In genomic region chr10:102112210-102112817, GRCh38 we compare ENCODE assay signal across 10 cellular contexts. TPM values are rescaled to one million over a fixed set of nuclear protein-coding genes. Genes with fewer than 3 reads are reported as not detected.
A peak's percentile ranks its signal among the peaks of the same experiment; 100 is the strongest.
DNase-seq lines count a peak whose midpoint lies in the region; TF ChIP-seq lines count a peak whose summit lies in the region.
"Had no signal": no experiment of that assay in that cellular context is flagged by ENCODE, and none has a peak within 500 bp of the region (broad histone marks: within the 10 kb centered on the region; RNA-seq: fewer than 3 reads in every experiment).

No MANE protein-coding gene starts in this region.

- H3K4me3 Mint-ChIP-seq in nephron progenitor cell: peak overlapping the region; percentile 91

- H3K4me1 Mint-ChIP-seq in nephron progenitor cell: peaks cover 57% of the 10 kb centered on the region

- H3K27ac Mint-ChIP-seq in nephron progenitor cell: no peak overlapping the region

- H3K79me2 ChIP-seq in Loucy (ENCODE audit: insufficient read depth, low read length): peaks cover 70% of the 10 kb centered on the region

- H4K20me1 ChIP-seq in Loucy (ENCODE audit: insufficient read depth, low read length, poor library complexity, severe bottlenecking): peaks cover 65% of the 10 kb centered on the region

- H3K4me3 ChIP-seq in GM06990 (replicated peaks; ENCODE audit: low read depth, low read length): peak overlapping the region; percentile 75; the same call in 1 of the 2 replicates
- H3K4me3 ChIP-seq in Loucy (ENCODE audit: low read length, poor library complexity, severe bottlenecking): peak overlapping the region; percentile 76
- no peak overlapping the region for H3K4me3 ChIP-seq in breast epithelium

- DNase-seq in GM06990 (ENCODE audit: extremely low read depth, insufficient read length) (no peak), breast epithelium (ENCODE audit: low spot score in 2 of 2) (no peak), nephron progenitor cell (no peak), NCI-H187 (lab: John Stamatoyannopoulos, UW) (no peak), HPDE6-E6E7 (ENCODE audit: extremely low spot score) (no peak), NCI-H748 (lab: John Stamatoyannopoulos, UW; ENCODE audit: unreplicated experiment) (no peak)
- no peak for DNase-seq in stimulated activated CD4-positive, alpha-beta T cell treated with anti-CD3 and anti-CD28 coated beads, Interleukin-2, amount 100 ng/mL, for 24 hours

- H3K4me1 ChIP-seq in Loucy (ENCODE audit: insufficient read depth, low read length, poor library complexity, severe bottlenecking) (peaks cover 43% of the 10 kb centered on the region), breast epithelium (peaks cover 20 to 32% of the 10 kb centered on the region in 2 donors)

- H3K36me3 Mint-ChIP-seq in nephron progenitor cell (ENCODE audit: low read depth): peaks cover 47% of the 10 kb centered on the region

- intact Hi-C loops in breast epithelium (cut with DNase I; ENCODE audit: low total_unique reads): no loop called here

- H3K27me3 Mint-ChIP-seq in nephron progenitor cell (ENCODE audit: low read depth, poor library complexity): no peaks in the 10 kb centered on the region

- no peaks in the 10 kb centered on the region for H3K9me3 Mint-ChIP-seq in nephron progenitor cell

- no peaks in the 10 kb centered on the region for H3K9me3 ChIP-seq in Loucy (ENCODE audit: insufficient read depth, low read depth, low read length)
- H3K9me3 ChIP-seq in breast epithelium: no peaks in the 10 kb centered on the region

- peak overlapping the region; percentile 66 to 98 for H3K27ac ChIP-seq in breast epithelium
- H3K27ac ChIP-seq: HL-60, SK-N-MC had no signal

- peak overlapping the region; percentile 94 for H3K9ac ChIP-seq in Loucy (ENCODE audit: low read depth, low read length, poor library complexity, severe bottlenecking)

- TF ChIP-seq CTCF in GM06990 (IDR thresholded peaks at IDR 0.05; ENCODE audit: insufficient read depth, low read length, poor library complexity, severe bottlenecking) (peak; percentile 44), Loucy (conservative IDR thresholded peaks at IDR 0.05; ENCODE audit: low read length) (peak; percentile 53), breast epithelium (IDR thresholded peaks at IDR 0.05) (no peak), nephron progenitor cell (IDR thresholded peaks at IDR 0.05) (no peak)

- peaks cover 3% of the 10 kb centered on the region; the same call in 1 of the 2 replicates for H3F3A ChIP-seq in Loucy (ENCODE audit: low read depth)

- H3K36me3 ChIP-seq in GM06990 (ENCODE audit: control insufficient read depth, insufficient read depth, low read length) (peaks cover 30% of the 10 kb centered on the region), Loucy (ENCODE audit: insufficient read depth, low read length) (peaks cover 42% of the 10 kb centered on the region; the same call in 1 of the 2 replicates), breast epithelium (peaks cover 30% of the 10 kb centered on the region)

- peak overlapping the region; percentile 87 for H3K4me2 ChIP-seq in Loucy (ENCODE audit: low read depth, low read length, poor library complexity, severe bottlenecking)

- no peaks in the 10 kb centered on the region for H3K27me3 ChIP-seq in GM06990 (replicated peaks; ENCODE audit: control insufficient read depth, insufficient read depth, low read length)
- no peaks in the 10 kb centered on the region for H3K27me3 ChIP-seq in Loucy (ENCODE audit: insufficient read depth, low read length, poor library complexity, severe bottlenecking)
- no peaks in the 10 kb centered on the region for H3K27me3 ChIP-seq in breast epithelium

- H2AFZ ChIP-seq in Loucy (ENCODE audit: low read length): no peak overlapping the region

- H3K9me2 ChIP-seq in Loucy (replicated peaks; ENCODE audit: low read depth, low read length): no peaks in the 10 kb centered on the region

- TF ChIP-seq POLR2A in breast epithelium (IDR thresholded peaks at IDR 0.05): no peak

RNA-seq across cellular contexts. Expression of gene LDB1, which starts 7.9 kb away (rescaled TPM):
- total RNA-seq in breast epithelium: 10 to 100 TPM; 29.6 to 53.6 (median 43.6) TPM

RNA-seq across cellular contexts. Expression of gene PPRC1, which starts 20.5 kb away (rescaled TPM):
- 10 to 100 TPM in 2 of 3 donors, 1 to 10 TPM in 1; 9.1 to 21.0 (median 19.8) TPM for total RNA-seq in breast epithelium

RNA-seq across cellular contexts. Expression of gene NOLC1, which starts 39.9 kb away (rescaled TPM):
- total RNA-seq in breast epithelium: 10 to 100 TPM; 40.5 to 82.8 (median 65.5) TPM

RNA-seq across cellular contexts. Expression of gene HPS6, which starts 47.2 kb away (rescaled TPM):
- total RNA-seq in breast epithelium: 10 to 100 TPM; 17.4 to 22.7 (median 19.7) TPM

RNA-seq across cellular contexts. Expression of gene ARMH3, which starts 56.3 kb away (rescaled TPM):
- total RNA-seq in breast epithelium: 10 to 100 TPM; 18.4 to 27.4 (median 22.4) TPM

Comparison
In these comparisons a context has a peak if more than half of its experiments do, and no peak if none do; other contexts are left out.
1. H3K4me3 ChIP-seq: peak in GM06990 (single experiment) and Loucy (single experiment); none in breast epithelium (0 of 3).
2. CTCF ChIP-seq: peak in GM06990 (single experiment) and Loucy (single experiment); none in breast epithelium (0 of 3) and nephron progenitor cell (single experiment).